Comparison of ENCODE assay signal across 9 cellular contexts in the genomic region with DNA sequence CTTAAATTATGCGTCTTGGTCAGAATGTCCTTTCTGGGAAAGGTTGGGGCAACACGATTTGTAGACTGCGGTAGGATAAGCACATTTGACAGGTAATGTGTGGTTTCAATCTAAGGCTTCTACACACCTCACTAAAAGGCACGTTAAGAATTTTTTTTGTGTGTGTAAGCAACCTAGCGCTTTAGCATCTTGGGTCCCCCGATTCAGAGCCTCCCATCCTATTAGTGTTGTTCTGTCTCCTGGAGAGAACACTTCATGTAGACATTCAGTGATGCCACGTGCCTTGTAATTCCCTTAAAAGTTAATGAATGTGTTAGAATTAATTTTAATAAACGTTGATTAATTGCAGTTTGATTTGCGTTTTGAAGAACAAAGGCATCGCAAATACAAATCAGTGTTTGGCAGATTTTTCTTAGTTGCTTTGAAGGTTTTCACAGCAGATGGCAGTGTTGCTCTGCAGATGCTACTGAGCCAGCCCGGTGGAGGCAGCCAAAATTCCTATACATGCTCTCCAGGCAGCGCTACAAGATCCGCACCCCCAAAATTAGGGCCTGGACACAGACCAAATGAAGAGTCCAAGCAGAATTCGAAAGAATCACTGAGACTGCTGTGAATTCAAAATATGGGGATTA.
DNase-seq lines count a peak whose midpoint lies in the region; TF ChIP-seq lines count a peak whose summit lies in the region.
"Had no signal": no experiment of that assay in that cellular context is flagged by ENCODE, and none has a peak within 500 bp of the region (broad histone marks: within the 10 kb centered on the region; RNA-seq: fewer than 3 reads in every experiment).

No MANE protein-coding gene starts in this region.

- H3K27ac Mint-ChIP-seq in nephron progenitor cell = no peak overlapping the region

- peaks cover 23% of the 10 kb centered on the region for H3K4me1 Mint-ChIP-seq in nephron progenitor cell

- TF ChIP-seq CTCF in epithelial cell of esophagus (IDR thresholded peaks at IDR 0.05; ENCODE audit: insufficient read depth, low read depth, low read length, missing control alignments) = peak; percentile 69
- peak; percentile 69 for TF ChIP-seq CTCF in nephron progenitor cell (IDR thresholded peaks at IDR 0.05)

- DNase-seq in NCI-H2081 (lab: John Stamatoyannopoulos, UW) = peak; percentile 47 to 70
- no peak for DNase-seq in NCI-H2081 treated with DMSO at 0.1 percent for 48 hours (lab: John Stamatoyannopoulos, UW)
- peak; percentile 23 for DNase-seq in HPDE6-E6E7 (ENCODE audit: extremely low spot score)
- peak; percentile 63 for DNase-seq in OCI-M1 (lab: John Stamatoyannopoulos, UW)
- DNase-seq in epithelial cell of esophagus (ENCODE audit: low read depth) = peak; percentile 63
- peak; percentile 65 for DNase-seq in nephron progenitor cell
- DNase-seq in NCI-H226 = no peak
- no peak for DNase-seq in GF-D8 (lab: John Stamatoyannopoulos, UW)

- H3K4me3 ChIP-seq in epithelial cell of esophagus (ENCODE audit: low read length) = no peak overlapping the region
- H3K4me3 ChIP-seq: BLaER1 had no signal

- H3K9me3 Mint-ChIP-seq in nephron progenitor cell = no peaks in the 10 kb centered on the region

- H3K4me3 Mint-ChIP-seq in nephron progenitor cell = no peak overlapping the region

- H3K27me3 Mint-ChIP-seq in nephron progenitor cell (ENCODE audit: low read depth, poor library complexity) = no peaks in the 10 kb centered on the region

- no peaks in the 10 kb centered on the region for H3K36me3 Mint-ChIP-seq in nephron progenitor cell (ENCODE audit: low read depth)

Comparison
In these comparisons a context has a peak if more than half of its experiments do, and no peak if none do; other contexts are left out.
1. DNase-seq: peak in NCI-H2081 (2 of 2), HPDE6-E6E7 (single experiment), OCI-M1 (single experiment), epithelial cell of esophagus (single experiment) and nephron progenitor cell (single experiment); none in NCI-H2081 treated with DMSO at 0.1 percent for 48 hours (single experiment), NCI-H226 (single experiment) and GF-D8 (single experiment).